ENCODE assay signal across 8 cellular contexts in the genomic region with DNA sequence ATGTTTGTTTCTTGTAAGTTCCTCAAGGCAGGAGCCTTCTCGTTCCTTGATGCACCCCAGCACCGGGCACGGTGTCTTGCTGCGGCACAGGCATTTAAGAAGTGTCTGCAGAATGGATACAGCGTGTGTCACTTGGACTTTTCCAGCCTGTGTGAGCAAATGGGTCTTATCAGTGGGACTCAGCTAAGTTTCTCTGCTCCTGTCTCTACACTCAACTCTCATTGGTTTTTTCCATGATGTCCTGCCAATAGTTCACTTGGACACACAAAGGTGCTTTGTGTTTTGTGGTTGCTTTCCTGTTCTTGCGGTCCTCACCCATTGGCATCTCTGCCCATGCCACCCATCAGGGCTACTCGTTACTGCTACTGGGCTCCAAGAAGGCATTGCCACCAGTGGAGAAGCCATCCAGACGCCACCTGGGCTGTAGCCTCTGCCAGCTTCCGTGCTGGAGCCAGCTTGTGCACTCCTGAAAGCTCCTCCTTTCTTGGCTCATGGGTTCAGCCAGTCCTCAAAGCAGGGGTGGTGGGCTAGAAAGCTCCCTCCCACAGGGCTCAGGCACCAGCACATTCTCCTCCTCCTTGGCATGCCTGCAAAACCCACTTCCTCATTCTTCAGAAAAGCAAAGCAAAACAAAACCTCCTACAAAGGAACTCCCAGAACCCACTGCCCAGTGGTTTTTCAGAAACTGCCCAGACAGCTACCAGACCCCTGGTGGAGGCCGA. TPM values are rescaled to one million over a fixed set of nuclear protein-coding genes. Genes with fewer than 3 reads are reported as not detected.
DNase-seq lines count a peak whose midpoint lies in the region; ATAC-seq, FAIRE-seq and TF ChIP-seq lines count a peak whose summit lies in the region.

No MANE protein-coding gene starts in this region.

- no peak for TF ChIP-seq RAD21 in A549 (conservative IDR thresholded peaks at IDR 0.05 in 1 of 2, IDR thresholded peaks at IDR 0.05 in 1 of 2)

- no peak overlapping the region for H3K4me3 Mint-ChIP-seq in activated CD4-positive, alpha-beta memory T cell treated with anti-CD3 and anti-CD28 coated beads for 36 hours

- H3K4me1 ChIP-seq in A549, result peaks cover 32% of the 10 kb centered on the region

- FAIRE-seq in A549 (lab: Jason Lieb, UNC), result no peak

- no peak overlapping the region for H3K4me3 ChIP-seq in A549

- peak overlapping the region; percentile 71 to 82 for H3K27ac ChIP-seq in A549

- no peak for TF ChIP-seq CTCF in A549 (IDR thresholded peaks at IDR 0.05)

- peak overlapping the region; percentile 68 for H3K4me2 ChIP-seq in A549

- H3K9me3 ChIP-seq in A549, result no peaks in the 10 kb centered on the region

- TF ChIP-seq EP300 in A549 (IDR thresholded peaks at IDR 0.05), result no peak

- DNase-seq in A549 (ENCODE audit: low read depth in 1 of 2, low spot score in 1 of 2) (peak in 1 of 2 experiments; percentile 67), head of caudate nucleus (peak in 32 of 42 donors; percentile 10 to 62 (median 36)), sciatic nerve (ENCODE audit: low spot score) (no peak), NCI-H2196 treated with DMSO at 0.1 percent for 48 hours (lab: John Stamatoyannopoulos, UW; ENCODE audit: unreplicated experiment) (no peak), OCI-M2 (lab: John Stamatoyannopoulos, UW; ENCODE audit: unreplicated experiment) (no peak)
- peak; percentile 53 for DNase-seq in activated CD4-positive, alpha-beta memory T cell treated with anti-CD3 and anti-CD28 coated beads for 36 hours

- peaks cover 6% of the 10 kb centered on the region for H3K36me3 Mint-ChIP-seq in activated CD4-positive, alpha-beta memory T cell treated with anti-CD3 and anti-CD28 coated beads for 36 hours

- intact Hi-C loops in activated CD4-positive, alpha-beta memory T cell treated with anti-CD3 and anti-CD28 coated beads for 36 hours (cut with micrococcal nuclease), result no loop called here
- intact Hi-C loops in head of caudate nucleus (cut with DNase I) (no loop called here), sciatic nerve (cut with DNase I) (no loop called here)

- CTCF ChIA-PET in A549 (lab: Yijun Ruan, JAX), result interaction anchor here (0.7 to 2.7 kb wide), 10 partner anchors 13 to 410 kb away, joined by 3 to 14 read pairs (median 6); no protein-coding TSS in a partner anchor
- CTCF ChIA-PET in activated CD4-positive, alpha-beta memory T cell treated with anti-CD3 and anti-CD28 coated beads for 36 hours (lab: Charles Lee), result interaction anchor here (1.0 to 2.0 kb wide), 6 partner anchors 13 to 207 kb away, joined by 3 to 16 read pairs (median 6); no protein-coding TSS in a partner anchor

- POLR2A ChIA-PET in A549 (lab: Yijun Ruan, JAX), result interaction anchor here (1.1 to 2.2 kb wide), 3 partner anchors 31 to 37 kb away, joined by 3 to 23 read pairs (median 6); no protein-coding TSS in a partner anchor
- POLR2A ChIA-PET in activated CD4-positive, alpha-beta memory T cell treated with anti-CD3 and anti-CD28 coated beads for 36 hours (lab: Charles Lee), result interaction anchor here (1.0 kb wide), 1 partner anchor 116 kb away, joined by 3 read pairs; no protein-coding TSS in a partner anchor

- no peaks in the 10 kb centered on the region for H3K27me3 Mint-ChIP-seq in activated CD4-positive, alpha-beta memory T cell treated with anti-CD3 and anti-CD28 coated beads for 36 hours

- H3K9me3 Mint-ChIP-seq in activated CD4-positive, alpha-beta memory T cell treated with anti-CD3 and anti-CD28 coated beads for 36 hours, result no peaks in the 10 kb centered on the region

- peak overlapping the region; percentile 65 for H3K27ac Mint-ChIP-seq in activated CD4-positive, alpha-beta memory T cell treated with anti-CD3 and anti-CD28 coated beads for 36 hours

- no peak for TF ChIP-seq POLR2A in A549 (IDR thresholded peaks at IDR 0.05; ENCODE audit: low read length)

- 70% methylated on average over 10 of the region's 10 CpGs for WGBS in A549 (ENCODE audit: missing lambda C conversion rate)

- ATAC-seq in A549 (peak; percentile 65 to 86), GM19025 (IDR thresholded peaks at IDR 0.05; ENCODE audit: low read depth, unreplicated experiment) (peak; percentile 87), HG03558 (IDR thresholded peaks at IDR 0.05; ENCODE audit: extremely low read depth, unreplicated experiment) (peak; percentile 58), sciatic nerve (peak; percentile 72)

- H3K4me1 Mint-ChIP-seq in activated CD4-positive, alpha-beta memory T cell treated with anti-CD3 and anti-CD28 coated beads for 36 hours (ENCODE audit: low read depth), result peaks cover 47% of the 10 kb centered on the region

TF ChIP-seq in A549, 52 proteins besides CTCF, POLR2A, EP300 and RAD21:
- TF ChIP-seq FOSB (CRISPR knock-in tag; IDR thresholded peaks at IDR 0.05), result no peak
- no peak for TF ChIP-seq TFCP2L1 (CRISPR knock-in tag; IDR thresholded peaks at IDR 0.05)
- TF ChIP-seq SMC3 (IDR thresholded peaks at IDR 0.05), result no peak
- TF ChIP-seq CBX2 (IDR thresholded peaks at IDR 0.05; ENCODE audit: borderline replicate concordance, low read depth), result no peak

RNA-seq across cellular contexts. Expression of a gene that starts 41.4 kb away (rescaled TPM):
- polyA plus RNA-seq in A549 (2011; rRNA removed) (1.7 and 2.3 TPM in 2 replicates), A549 (2017; fragmentation: RNase III; extraction: RNeasy Plus Mini Kit Qiagen cat#74134 plus additional on column Dnase treatment) (0.71 to 0.83 TPM (median 0.71 TPM) in 3 replicates)
- polyA plus RNA-seq in A549 (2012; cell fraction: cytosol; rRNA removed), result 0.62 and 0.65 TPM in 2 replicates
- polyA plus RNA-seq in A549 (2012; cell fraction: nucleus; rRNA removed), result 0.49 and 0.61 TPM in 2 replicates
- 1.4 and 2.0 TPM in 2 replicates for polyA minus RNA-seq in A549 (2011; rRNA and poly(A)+ RNA removed)
- 10 to 100 TPM; 35.6 to 36.2 TPM for total RNA-seq in activated CD4-positive, alpha-beta memory T cell treated with anti-CD3 and anti-CD28 coated beads for 36 hours
- total RNA-seq in sciatic nerve, result 5.7 TPM

Comparison
In these comparisons a context has a peak if more than half of its experiments do, and no peak if none do; other contexts are left out.
1. DNase-seq: peak in activated CD4-positive, alpha-beta memory T cell treated with anti-CD3 and anti-CD28 coated beads for 36 hours (single experiment) and head of caudate nucleus (32 of 42); none in sciatic nerve (single experiment), NCI-H2196 treated with DMSO at 0.1 percent for 48 hours (single experiment) and OCI-M2 (single experiment).
2. Peak in every context shown above with its lines, with median percentiles within 50 percentile points of each other: ATAC-seq.